In the genomic region with DNA sequence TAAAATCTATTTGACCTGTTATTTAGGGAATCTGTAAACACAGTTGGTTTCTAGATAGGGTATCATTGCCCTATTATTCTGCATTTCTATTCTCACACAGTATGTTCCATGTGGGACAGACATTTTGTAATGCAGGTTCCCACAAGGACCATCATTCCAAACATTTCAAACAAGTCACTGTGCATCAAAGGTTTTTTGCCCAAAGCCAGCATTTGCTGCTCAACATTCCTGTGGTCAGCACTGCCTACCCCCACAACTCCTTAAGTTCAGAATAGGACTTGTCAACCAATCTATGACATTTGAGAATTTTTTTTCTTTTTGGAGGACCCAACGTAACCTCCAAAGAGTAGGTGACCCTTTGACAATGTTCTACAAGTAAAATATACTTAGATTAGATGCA, we compare ENCODE assay signal across 21 cellular contexts.
DNase-seq lines count a peak whose midpoint lies in the region; ATAC-seq and TF ChIP-seq lines count a peak whose summit lies in the region.
"Had no signal": no experiment of that assay in that cellular context is flagged by ENCODE, and none has a peak within 500 bp of the region (broad histone marks: within the 10 kb centered on the region; RNA-seq: fewer than 3 reads in every experiment).

No MANE protein-coding gene starts in this region.

- H3K27me3 Mint-ChIP-seq in activated T-helper 17 cell treated with anti-CD3 and anti-CD28 coated beads, Interleukin-2, amount 50 U/mL, for 72 hours: no peaks in the 10 kb centered on the region
- peaks cover 4% of the 10 kb centered on the region for H3K27me3 Mint-ChIP-seq in activated naive CD4-positive, alpha-beta T cell treated with anti-CD3 and anti-CD28 coated beads for 36 hours (ENCODE audit: low read depth)
- H3K27me3 Mint-ChIP-seq: T-helper 17 cell had no signal

- H4K12ac ChIP-seq in trophoblast cell (ENCODE audit: low read depth, low read length): no peak overlapping the region

- H2BK5ac ChIP-seq in trophoblast cell (ENCODE audit: low read depth, low read length, poor library complexity): no peak overlapping the region

- H3K4ac ChIP-seq in trophoblast cell (ENCODE audit: low read depth, low read length): no peak overlapping the region

- no peak overlapping the region for H3K4me3 ChIP-seq in PC-3 (ENCODE audit: low read length)
- H3K4me3 ChIP-seq in trophoblast cell (ENCODE audit: low read depth, low read length): no peak overlapping the region
- H3K4me3 ChIP-seq: BLaER1, dorsolateral prefrontal cortex, hepatocyte, mucosa of descending colon, ovary had no signal

- H3K4me3 Mint-ChIP-seq in activated T-helper 17 cell treated with anti-CD3 and anti-CD28 coated beads, Interleukin-2, amount 50 U/mL, for 72 hours: no peak overlapping the region
- H3K4me3 Mint-ChIP-seq in activated naive CD4-positive, alpha-beta T cell treated with anti-CD3 and anti-CD28 coated beads for 36 hours: no peak overlapping the region
- H3K4me3 Mint-ChIP-seq: T-helper 17 cell had no signal

- no peak for ATAC-seq in PC-3
- ATAC-seq in activated T-helper 17 cell treated with anti-CD3 and anti-CD28 coated beads, Interleukin-2, amount 50 U/mL, for 72 hours (replicated peaks): no peak
- ATAC-seq: mucosa of descending colon, T-helper 17 cell had no signal

- H3K23ac ChIP-seq in trophoblast cell (ENCODE audit: low read length): no peak overlapping the region

- no peaks in the 10 kb centered on the region for H3K9me2 ChIP-seq in PC-3 (replicated peaks; ENCODE audit: low read length)

- no peak overlapping the region for H3K18ac ChIP-seq in trophoblast cell (ENCODE audit: low read length)

- H4K8ac ChIP-seq in trophoblast cell (ENCODE audit: low read depth, low read length): no peak overlapping the region

- peaks cover 3% of the 10 kb centered on the region for H3K79me1 ChIP-seq in trophoblast cell (ENCODE audit: low read length)

- H3K27ac ChIP-seq in PC-3 (ENCODE audit: low read length): peak overlapping the region; percentile 100
- H3K27ac ChIP-seq in trophoblast cell (ENCODE audit: low read depth, low read length): no peak overlapping the region
- H3K27ac ChIP-seq: BLaER1, hepatocyte, ovary had no signal

- H3K4me1 ChIP-seq in PC-3 (ENCODE audit: insufficient read depth, low read length) (peaks cover 47% of the 10 kb centered on the region), trophoblast cell (ENCODE audit: control insufficient read depth in 1 of 2, insufficient read depth in 2 of 2, low read length in 2 of 2) (no peaks in the 10 kb centered on the region)

- no peak for TF ChIP-seq CTCF in PC-3 (conservative IDR thresholded peaks at IDR 0.05; ENCODE audit: low read depth, low read length)
- TF ChIP-seq CTCF in GM13977 (IDR thresholded peaks at IDR 0.05; ENCODE audit: extremely low read depth, insufficient read depth, missing control alignments): no peak

- H3K79me2 ChIP-seq in PC-3 (ENCODE audit: low read length) (peaks cover 92% of the 10 kb centered on the region), trophoblast cell (ENCODE audit: control insufficient read depth, insufficient read depth, low read length, poor library complexity) (no peaks in the 10 kb centered on the region)

- H2BK120ac ChIP-seq in trophoblast cell (ENCODE audit: insufficient read depth, low read length, poor library complexity): no peak overlapping the region

- CTCF ChIA-PET in PC-3 (lab: Charles Lee): no interaction called here
- CTCF ChIA-PET in activated naive CD4-positive, alpha-beta T cell treated with anti-CD3 and anti-CD28 coated beads for 36 hours (lab: Charles Lee): no interaction called here

- no peak overlapping the region for H3K9ac ChIP-seq in PC-3 (ENCODE audit: low read length)
- no peak overlapping the region for H3K9ac ChIP-seq in trophoblast cell (ENCODE audit: low read length)
- H3K9ac ChIP-seq: BLaER1 had no signal

- no peak overlapping the region for H3K14ac ChIP-seq in trophoblast cell (ENCODE audit: low read length)

- DNase-seq in EL (peak; percentile 90), PC-3 (peak; percentile 40), fibroblast of peridontal ligament (ENCODE audit: extremely low read depth) (peak; percentile 69), trophoblast cell (peak; percentile 27 to 38), GM13977 (ENCODE audit: low spot score) (no peak), mucosa of gallbladder (ENCODE audit: low spot score) (no peak)
- DNase-seq in activated naive CD4-positive, alpha-beta T cell treated with anti-CD3 and anti-CD28 coated beads for 36 hours: no peak
- DNase-seq: aorta, DMS153, dorsolateral prefrontal cortex, Karpas-422, mucosa of descending colon, NCI-H146, NCI-H446, ovary, SHP77, small intestine, T-helper 17 cell had no signal

- H4K20me1 ChIP-seq in PC-3 (ENCODE audit: low read length): no peaks in the 10 kb centered on the region
- H4K20me1 ChIP-seq: BLaER1 had no signal

- no peak overlapping the region for H2BK12ac ChIP-seq in trophoblast cell (ENCODE audit: low read length)

- H3K36me3 ChIP-seq in PC-3 (ENCODE audit: low read depth, low read length): peaks cover 73% of the 10 kb centered on the region
- peaks cover 2 to 3% of the 10 kb centered on the region in 2 experiments for H3K36me3 ChIP-seq in trophoblast cell (ENCODE audit: control insufficient read depth in 1 of 2, insufficient read depth in 2 of 2, low read length in 2 of 2)
- H3K36me3 ChIP-seq: BLaER1, ovary had no signal

- H3K9me3 Mint-ChIP-seq in activated T-helper 17 cell treated with anti-CD3 and anti-CD28 coated beads, Interleukin-2, amount 50 U/mL, for 72 hours: no peaks in the 10 kb centered on the region
- peaks cover 4% of the 10 kb centered on the region for H3K9me3 Mint-ChIP-seq in activated naive CD4-positive, alpha-beta T cell treated with anti-CD3 and anti-CD28 coated beads for 36 hours

- no CpG with 5 or more reads among the region's 1 CpG for WGBS in trophoblast cell (ENCODE audit: extremely low coverage, insufficient coverage, insufficient read length)

- no peak overlapping the region for H2AFZ ChIP-seq in PC-3 (ENCODE audit: low read length)
- H2AFZ ChIP-seq in trophoblast cell (ENCODE audit: insufficient read depth, low read length, poor library complexity): no peak overlapping the region
- H2AFZ ChIP-seq: hepatocyte had no signal

- in situ Hi-C loops in GM13977 (cut with MboI; ENCODE audit: low pct_unique_long_range_greater_than_20kb, low sequenced_read_pairs, unreplicated experiment): no loop called here

- H3K27me3 ChIP-seq in PC-3 (ENCODE audit: low read length): no peaks in the 10 kb centered on the region
- H3K27me3 ChIP-seq in trophoblast cell (ENCODE audit: insufficient read depth, low read length): no peaks in the 10 kb centered on the region
- H3K27me3 ChIP-seq: BLaER1, dorsolateral prefrontal cortex, hepatocyte, ovary had no signal

- BruUV-seq in PC-3 (replicated peaks; lab: Mats Ljungman, UMichigan): no TSS peak

- H3K36me3 Mint-ChIP-seq in activated T-helper 17 cell treated with anti-CD3 and anti-CD28 coated beads, Interleukin-2, amount 50 U/mL, for 72 hours (ENCODE audit: low read depth): no peaks in the 10 kb centered on the region
- no peaks in the 10 kb centered on the region for H3K36me3 Mint-ChIP-seq in activated naive CD4-positive, alpha-beta T cell treated with anti-CD3 and anti-CD28 coated beads for 36 hours (ENCODE audit: low read depth)

- POLR2A ChIA-PET in PC-3 (lab: Charles Lee; ENCODE audit: unreplicated experiment): no interaction called here

- no peaks in the 10 kb centered on the region for H3K4me1 Mint-ChIP-seq in activated T-helper 17 cell treated with anti-CD3 and anti-CD28 coated beads, Interleukin-2, amount 50 U/mL, for 72 hours
- no peaks in the 10 kb centered on the region for H3K4me1 Mint-ChIP-seq in activated naive CD4-positive, alpha-beta T cell treated with anti-CD3 and anti-CD28 coated beads for 36 hours (ENCODE audit: low read depth)
- H3K4me1 Mint-ChIP-seq: T-helper 17 cell had no signal

- intact Hi-C loops in PC-3 (cut with micrococcal nuclease): no loop called here
- intact Hi-C loops in activated naive CD4-positive, alpha-beta T cell treated with anti-CD3 and anti-CD28 coated beads for 36 hours (cut with micrococcal nuclease): no loop called here

- H3F3A ChIP-seq in PC-3 (ENCODE audit: low read length, unreplicated experiment): no peaks in the 10 kb centered on the region

- no peaks in the 10 kb centered on the region for H3K9me3 ChIP-seq in PC-3 (ENCODE audit: low read length)
- no peaks in the 10 kb centered on the region for H3K9me3 ChIP-seq in trophoblast cell (ENCODE audit: insufficient read depth, low read depth, low read length)
- H3K9me3 ChIP-seq: mucosa of descending colon, ovary had no signal

- H3K4me2 ChIP-seq in PC-3 (ENCODE audit: low read length): no peak overlapping the region
- H3K4me2 ChIP-seq in trophoblast cell (ENCODE audit: low read length): no peak overlapping the region
- H3K4me2 ChIP-seq: BLaER1, hepatocyte had no signal

- no peak overlapping the region for H4K91ac ChIP-seq in trophoblast cell (ENCODE audit: low read depth, low read length)

- H2AK5ac ChIP-seq in trophoblast cell (ENCODE audit: low read length): no peak overlapping the region

- H3K27ac Mint-ChIP-seq in activated T-helper 17 cell treated with anti-CD3 and anti-CD28 coated beads, Interleukin-2, amount 50 U/mL, for 72 hours: no peak overlapping the region
- H3K27ac Mint-ChIP-seq in activated naive CD4-positive, alpha-beta T cell treated with anti-CD3 and anti-CD28 coated beads for 36 hours: no peak overlapping the region
- H3K27ac Mint-ChIP-seq: T-helper 17 cell had no signal

Comparison
In these comparisons a context has a peak if more than half of its experiments do, and no peak if none do; other contexts are left out.
1. DNase-seq: peak in EL (single experiment), PC-3 (single experiment), fibroblast of peridontal ligament (single experiment) and trophoblast cell (2 of 2); none in GM13977 (single experiment), activated naive CD4-positive, alpha-beta T cell treated with anti-CD3 and anti-CD28 coated beads for 36 hours (single experiment) and mucosa of gallbladder (single experiment).